ENCODE assay signal across 27 cellular contexts in the genomic region with DNA sequence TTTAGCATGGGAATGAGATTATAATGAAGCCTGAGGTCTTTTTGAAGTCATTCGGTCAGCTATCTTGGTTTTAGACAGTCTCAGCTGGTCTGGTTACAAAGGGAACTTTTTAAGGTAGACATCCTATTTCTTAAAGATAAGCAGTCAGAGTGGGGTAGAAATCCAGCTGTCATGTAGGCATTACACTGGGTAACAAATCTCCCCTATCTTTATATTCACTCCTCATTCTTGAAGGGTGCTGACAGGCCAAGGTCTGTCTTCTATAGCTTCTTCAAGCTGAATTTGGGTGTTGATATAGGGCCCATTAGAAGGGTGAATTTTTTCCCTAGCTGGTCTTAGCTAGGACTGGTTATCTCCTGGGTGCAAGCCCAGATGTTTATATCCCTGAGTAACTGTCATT.
"Had no signal": no experiment of that assay in that cellular context is flagged by ENCODE, and none has a peak within 500 bp of the region (broad histone marks: within the 10 kb centered on the region; RNA-seq: fewer than 3 reads in every experiment).

No MANE protein-coding gene starts in this region.

- H3K9me3 ChIP-seq: testis, thoracic aorta, thyroid gland, tibial artery, transverse colon, upper lobe of left lung, upper lobe of right lung, uterus, vagina had no signal

- FAIRE-seq: urothelium cell line had no signal

- H3K27me3 ChIP-seq: stomach, suprapubic skin, testis, thyroid gland, tibial artery, tibial nerve, transverse colon, upper lobe of left lung, upper lobe of right lung, uterus, vagina had no signal

- H3K36me3 ChIP-seq: stomach, suprapubic skin, thoracic aorta, thyroid gland, tibial artery, tibial nerve, transverse colon, upper lobe of left lung, upper lobe of right lung, uterus, vagina had no signal

- DNase-seq: stimulated activated CD4-positive, alpha-beta T cell treated with anti-CD3 and anti-CD28 coated beads, Interleukin-2, amount 100 ng/mL, for 48 hours; stimulated activated CD4-positive, alpha-beta T cell treated with anti-CD3 and anti-CD28 coated beads, Interleukin-4, amount 100 ng/mL, for 1 hour; stimulated activated CD4-positive, alpha-beta T cell treated with anti-CD3 and anti-CD28 coated beads, Interleukin-4, amount 100 ng/mL, for 24 hours; stimulated activated CD4-positive, alpha-beta T cell treated with anti-CD3 and anti-CD28 coated beads, Interleukin-4, amount 100 ng/mL, for 4 hours; stimulated activated CD8-positive, alpha-beta memory T cell treated with anti-CD3 and anti-CD28 coated beads, Interleukin-4, amount 100 ng/mL, for 48 hours; stimulated activated naive B cell treated with anti-CD40 and anti-IgM and Interleukin-4, amounts not matched to agents 10 μg/mL and 1 μg/mL and 100 μg/mL, for 72 hours; stimulated activated naive CD4-positive, alpha-beta T cell; stimulated activated naive CD4-positive, alpha-beta T cell treated with Interleukin-2 at 50 U/mL for 16 hours; stimulated activated naive CD8-positive, alpha-beta T cell treated with anti-CD3 and anti-CD28 coated beads, Interleukin-15, amount 100 ng/mL, for 72 hours; stimulated activated naive CD8-positive, alpha-beta T cell treated with anti-CD3 and anti-CD28 coated beads, Interleukin-15, Interleukin-2, amounts not matched to agents 100 U/mL and 50 U/mL, for 24 hours; stomach; substantia nigra; testis; thyroid gland; tibial artery; transverse colon; trophoblast cell; upper lobe of left lung; upper lobe of right lung; uterus had no signal

- H3K4me1 ChIP-seq: stomach, suprapubic skin, testis, thyroid gland, tibial artery, tibial nerve, transverse colon, upper lobe of left lung, upper lobe of right lung, uterus, vagina had no signal

- H3K4me3 ChIP-seq: stomach, suprapubic skin, testis, thoracic aorta, thyroid gland, tibial artery, tibial nerve, transverse colon, upper lobe of left lung, upper lobe of right lung, uterus, vagina had no signal

- H3K27ac ChIP-seq: stomach, suprapubic skin, testis, thoracic aorta, thyroid gland, tibial artery, tibial nerve, transverse colon, upper lobe of left lung, upper lobe of right lung, uterus, vagina had no signal

- ATAC-seq: stimulated activated effector memory CD8-positive, alpha-beta T cell treated with anti-CD3 and anti-CD28 coated beads, Interleukin-12 subunit alpha, Interleukin-12 subunit beta, amount 100 ng/mL, for 72 hours; stimulated activated memory B cell treated with anti-CD40 and anti-IgM and Interleukin-4, amounts not matched to agents 10 μg/mL and 1 μg/mL and 100 μg/mL, for 72 hours; stimulated activated naive B cell treated with anti-CD40 and anti-IgM and Interleukin-4, amounts not matched to agents 10 μg/mL and 1 μg/mL and 100 μg/mL, for 72 hours; stimulated activated naive CD8-positive, alpha-beta T cell treated with anti-CD3 and anti-CD28 coated beads, Interleukin-15, amount 100 ng/mL, for 72 hours; stimulated activated naive CD8-positive, alpha-beta T cell treated with anti-CD3 and anti-CD28 coated beads, Interleukin-15, Interleukin-2, amounts not matched to agents 100 U/mL and 50 U/mL, for 24 hours; upper lobe of right lung had no signal
